ENCODE assay signal across 8 cellular contexts in genomic region chr15:98865397-98866339, GRCh38.
DNase-seq lines count a peak whose midpoint lies in the region; ATAC-seq, FAIRE-seq and TF ChIP-seq lines count a peak whose summit lies in the region.

No MANE protein-coding gene starts in this region.

- H3K9me3 ChIP-seq in HUES48 (ENCODE audit: control insufficient read depth, insufficient read depth, low read length), result no peaks in the 10 kb centered on the region

- peak; percentile 71 for DNase-seq in COR-L47 (lab: John Stamatoyannopoulos, UW)
- peak; percentile 67 for DNase-seq in SKM-1 treated with dmso at 0.1 percent for 144 hours (lab: John Stamatoyannopoulos, UW; ENCODE audit: unreplicated experiment)
- DNase-seq in cardiac septum (ENCODE audit: low spot score), result peak; percentile 90
- DNase-seq in D721Med (ENCODE audit: insufficient read length, low spot score), result no peak

- no peak overlapping the region for H3K4me3 ChIP-seq in HUES48 (ENCODE audit: low read depth, low read length)
- peak overlapping the region; percentile 67 for H3K4me3 ChIP-seq in rectal smooth muscle tissue (ENCODE audit: low read length)

- H3K27me3 ChIP-seq in HUES48 (ENCODE audit: control insufficient read depth, insufficient read depth, low read length), result no peaks in the 10 kb centered on the region
- no peaks in the 10 kb centered on the region for H3K27me3 ChIP-seq in rectal smooth muscle tissue (ENCODE audit: control insufficient read depth, insufficient read depth, low read length)

- H3K27ac Mint-ChIP-seq in activated naive CD8-positive, alpha-beta T cell, result peak overlapping the region; percentile 96

- no peak overlapping the region for H3K9ac ChIP-seq in HUES48 (ENCODE audit: low read depth, low read length)
- H3K9ac ChIP-seq in rectal smooth muscle tissue (ENCODE audit: low read length), result no peak overlapping the region

- peaks cover 43% of the 10 kb centered on the region for H3K4me1 ChIP-seq in HUES48 (ENCODE audit: control insufficient read depth, insufficient read depth, low read length)
- H3K4me1 ChIP-seq in rectal smooth muscle tissue (ENCODE audit: control insufficient read depth, insufficient read depth, low read length), result no peaks in the 10 kb centered on the region

- TF ChIP-seq CTCF in D721Med (IDR thresholded peaks at IDR 0.05; ENCODE audit: insufficient read depth, missing control alignments), result no peak

- peaks cover 58% of the 10 kb centered on the region for H3K4me1 Mint-ChIP-seq in activated naive CD8-positive, alpha-beta T cell (ENCODE audit: low read depth)

- peaks cover 6% of the 10 kb centered on the region for H3K36me3 Mint-ChIP-seq in activated naive CD8-positive, alpha-beta T cell

- H3K9me3 Mint-ChIP-seq in activated naive CD8-positive, alpha-beta T cell (ENCODE audit: low read depth), result no peaks in the 10 kb centered on the region

- peak overlapping the region; percentile 85 for H3K4me3 Mint-ChIP-seq in activated naive CD8-positive, alpha-beta T cell

- peak; percentile 88 for ATAC-seq in GM21447 (IDR thresholded peaks at IDR 0.05; ENCODE audit: unreplicated experiment)

- no peaks in the 10 kb centered on the region for H3K36me3 ChIP-seq in HUES48 (ENCODE audit: control insufficient read depth, insufficient read depth, low read length)
- no peaks in the 10 kb centered on the region for H3K36me3 ChIP-seq in rectal smooth muscle tissue (ENCODE audit: control insufficient read depth, insufficient read depth, low read length)

- H3K27me3 Mint-ChIP-seq in activated naive CD8-positive, alpha-beta T cell, result no peaks in the 10 kb centered on the region

- intact Hi-C loops in cardiac septum (cut with DNase I), result no loop called here

- H3K27ac ChIP-seq in HUES48 (ENCODE audit: low read depth, low read length), result peak overlapping the region; percentile 49
- H3K27ac ChIP-seq in rectal smooth muscle tissue (ENCODE audit: low read depth, low read length), result peak overlapping the region; percentile 55

- no peak for FAIRE-seq in D721Med (lab: Jason Lieb, UNC)
